8 cellular contexts compared by ENCODE assay signal in the genomic region with DNA sequence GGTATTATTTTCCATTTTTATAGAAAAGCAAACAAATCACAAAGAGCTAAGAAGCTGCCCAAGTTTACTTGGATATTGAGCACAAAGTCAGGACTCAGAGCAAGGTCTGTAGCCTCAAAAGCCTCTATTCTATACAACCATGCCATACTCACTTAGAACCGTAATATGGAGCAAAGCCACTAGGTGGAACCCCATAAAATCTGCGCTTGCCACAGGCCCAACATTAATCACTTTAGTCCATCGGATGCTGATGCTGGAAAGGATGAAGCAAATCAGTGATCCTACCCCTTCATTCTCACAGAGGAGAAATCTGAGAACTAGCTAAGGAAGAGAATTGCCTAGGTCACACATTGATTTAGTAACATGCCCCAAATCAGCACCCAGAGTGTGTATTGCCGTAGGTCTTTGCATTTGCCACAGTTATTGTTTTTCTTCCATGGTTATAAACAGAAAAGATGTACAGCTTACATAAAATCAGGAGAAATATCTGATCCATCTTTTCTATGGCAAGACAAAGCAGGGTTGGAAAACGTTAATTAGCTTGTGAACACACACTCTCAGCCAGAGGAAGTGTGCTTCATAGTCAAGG. TPM values are rescaled to one million over a fixed set of nuclear protein-coding genes. Genes with fewer than 3 reads are reported as not detected.
DNase-seq lines count a peak whose midpoint lies in the region; ATAC-seq and TF ChIP-seq lines count a peak whose summit lies in the region.

No MANE protein-coding gene starts in this region.

- DNase-seq in D341Med (ENCODE audit: low spot score) (peak; percentile 50), cerebellar cortex (ENCODE audit: low spot score) (peak; percentile 6), mesothelial cell of epicardium (ENCODE audit: low spot score in 2 of 2, unreplicated experiment in 2 of 2) (no peak)

- H3K79me2 ChIP-seq in OCI-LY1 (ENCODE audit: insufficient read depth, low read length): no peaks in the 10 kb centered on the region

- no peaks in the 10 kb centered on the region for H4K20me1 ChIP-seq in OCI-LY1 (ENCODE audit: insufficient read depth, low read length)

- no peaks in the 10 kb centered on the region for H3K36me3 ChIP-seq in OCI-LY1 (ENCODE audit: insufficient read depth, low read length)

- 0 out of 2 replicates have a peak, but pooled peaks cover 3% of the 10 kb centered on the region for H3K9me3 ChIP-seq in OCI-LY1 (ENCODE audit: low read length)

- no peak overlapping the region for H3K9ac ChIP-seq in OCI-LY1 (ENCODE audit: low read length)

- peaks cover 21% of the 10 kb centered on the region for H3K36me3 Mint-ChIP-seq in mesothelial cell of epicardium

- ATAC-seq in GM18870 (IDR thresholded peaks at IDR 0.05; ENCODE audit: unreplicated experiment) (peak; percentile 90), HG03045 (IDR thresholded peaks at IDR 0.05; ENCODE audit: unreplicated experiment) (peak; percentile 77), HG03159 (IDR thresholded peaks at IDR 0.05; ENCODE audit: unreplicated experiment) (no peak), HG03457 (IDR thresholded peaks at IDR 0.05; ENCODE audit: unreplicated experiment) (no peak)

- no peak overlapping the region for H3K27ac Mint-ChIP-seq in mesothelial cell of epicardium

- H2AFZ ChIP-seq in OCI-LY1 (ENCODE audit: low read length): no peak overlapping the region

- H3F3A ChIP-seq in OCI-LY1 (ENCODE audit: insufficient read depth, low read length): no peaks in the 10 kb centered on the region

- H3K9me2 ChIP-seq in OCI-LY1 (ENCODE audit: low read depth, low read length): no peaks in the 10 kb centered on the region

- peaks cover 29% of the 10 kb centered on the region for H3K9me3 Mint-ChIP-seq in mesothelial cell of epicardium

- H3K4me1 Mint-ChIP-seq in mesothelial cell of epicardium: no peaks in the 10 kb centered on the region

- H3K27ac ChIP-seq in OCI-LY1 (ENCODE audit: low read depth, low read length, poor library complexity, severe bottlenecking): no peak overlapping the region

- no peak overlapping the region for H3K4me2 ChIP-seq in OCI-LY1 (ENCODE audit: low read length)

- no peaks in the 10 kb centered on the region for H3K4me1 ChIP-seq in OCI-LY1 (ENCODE audit: insufficient read depth, low read length, severe bottlenecking)

- no peaks in the 10 kb centered on the region for H3K27me3 Mint-ChIP-seq in mesothelial cell of epicardium (ENCODE audit: low read depth)

- no peaks in the 10 kb centered on the region for H3K27me3 ChIP-seq in OCI-LY1 (ENCODE audit: insufficient read depth, low read length)

- peak; percentile 58 for TF ChIP-seq CTCF in OCI-LY1 (IDR thresholded peaks at IDR 0.05; ENCODE audit: low read length)
- peak; percentile 53 for TF ChIP-seq CTCF in mesothelial cell of epicardium (IDR thresholded peaks at IDR 0.05; ENCODE audit: unreplicated experiment)

- H3K4me3 ChIP-seq in OCI-LY1 (ENCODE audit: low read depth, low read length, poor library complexity, severe bottlenecking): no peak overlapping the region

- no peak overlapping the region for H3K4me3 Mint-ChIP-seq in mesothelial cell of epicardium

RNA-seq across cellular contexts. Expression of a gene that starts 56.7 kb away (rescaled TPM):
- total RNA-seq in mesothelial cell of epicardium: 44.3 to 48.4 TPM (median 46.7 TPM) in 3 replicates

Comparison
In these comparisons a context has a peak if more than half of its experiments do, and no peak if none do; other contexts are left out.
1. DNase-seq: peak in D341Med (single experiment) and cerebellar cortex (single experiment); none in mesothelial cell of epicardium (0 of 2).
2. ATAC-seq: peak in GM18870 (single experiment) and HG03045 (single experiment); none in HG03159 (single experiment) and HG03457 (single experiment).